In the genomic region with DNA sequence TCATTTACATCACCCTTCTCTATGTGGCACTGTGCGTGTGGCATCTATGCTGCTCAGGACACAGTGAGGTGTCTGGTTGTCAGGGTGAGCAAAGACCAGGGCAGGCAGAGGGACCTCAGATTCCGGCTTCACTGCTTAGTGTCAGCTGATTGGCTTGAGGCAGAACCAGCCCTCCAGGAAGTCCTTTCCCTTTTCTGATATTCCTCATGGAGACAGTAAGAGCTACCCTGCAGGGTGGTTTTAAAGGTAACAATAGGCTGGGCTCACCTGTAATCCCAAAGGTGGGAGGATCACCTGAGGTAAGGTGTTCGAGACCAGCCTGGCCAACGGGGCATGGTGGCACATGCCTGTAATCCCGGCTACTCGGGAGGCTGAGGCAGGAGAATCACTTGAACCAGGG, we compare ENCODE assay signal across 19 cellular contexts.
DNase-seq lines count a peak whose midpoint lies in the region; ATAC-seq and TF ChIP-seq lines count a peak whose summit lies in the region.
"Had no signal": no experiment of that assay in that cellular context is flagged by ENCODE, and none has a peak within 500 bp of the region (broad histone marks: within the 10 kb centered on the region; RNA-seq: fewer than 3 reads in every experiment).

No MANE protein-coding gene starts in this region.

- ATAC-seq in DND-41 (ENCODE audit: insufficient read depth, low read depth) (no peak), activated B cell treated with CpG ODN at 0.5 μM for 24 hours (ENCODE audit: low read depth) (no peak)

- no peak overlapping the region for H2AFZ ChIP-seq in DND-41 (ENCODE audit: low read depth, low read length)
- H2AFZ ChIP-seq: PC-9 had no signal

- H3K36me3 Mint-ChIP-seq in activated B cell treated with CpG ODN at 0.5 μM for 24 hours (ENCODE audit: low read depth) = peaks cover 68% of the 10 kb centered on the region
- H3K36me3 Mint-ChIP-seq: type B pancreatic cell had no signal

- H4K20me1 ChIP-seq in BLaER1 treated with 17β-estradiol and CSF1 and Interleukin-3, amounts not matched to agents 10 nM and 100 nM = no peaks in the 10 kb centered on the region
- no peaks in the 10 kb centered on the region for H4K20me1 ChIP-seq in DND-41 (ENCODE audit: insufficient read depth, low read length)

- CTCF ChIA-PET in activated B cell treated with CpG ODN at 0.5 μM for 24 hours (lab: Charles Lee) = no interaction called here

- peak overlapping the region; percentile 82 to 96 (median 90) for H3K4me2 ChIP-seq in BLaER1 treated with 17β-estradiol and CSF1 and Interleukin-3, amounts not matched to agents 10 nM and 100 nM
- H3K4me2 ChIP-seq in DND-41 (ENCODE audit: insufficient read depth, low read length) = no peak overlapping the region
- H3K4me2 ChIP-seq: PC-9 had no signal

- H3K9me3 Mint-ChIP-seq in activated B cell treated with CpG ODN at 0.5 μM for 24 hours = no peaks in the 10 kb centered on the region

- H3K27ac ChIP-seq in BLaER1 treated with 17β-estradiol and CSF1 and Interleukin-3, amounts not matched to agents 10 nM and 100 nM = peak overlapping the region; percentile 30 to 90 (median 79); a peak in 20 of 22 replicates
- peak overlapping the region; percentile 84 for H3K27ac ChIP-seq in DND-41 (ENCODE audit: low read length)
- H3K27ac ChIP-seq: cardiac muscle cell, ovary had no signal

- H3K27me3 ChIP-seq in BLaER1 treated with 17β-estradiol and CSF1 and Interleukin-3, amounts not matched to agents 10 nM and 100 nM = no peaks in the 10 kb centered on the region
- H3K27me3 ChIP-seq in DND-41 (ENCODE audit: insufficient read depth, low read length, poor library complexity) = no peaks in the 10 kb centered on the region
- H3K27me3 ChIP-seq: cardiac muscle cell, ovary had no signal

- DNase-seq in DND-41 (no peak), activated B cell treated with CpG ODN at 0.5 μM for 24 hours (no peak), iPS-NIHi7 (ENCODE audit: extremely low spot score) (peak; percentile 43), Kasumi-1 (lab: John Stamatoyannopoulos, UW) (no peak), NCI-H345 treated with DMSO at 0.1 percent for 48 hours (lab: John Stamatoyannopoulos, UW; ENCODE audit: unreplicated experiment) (no peak), iPS-NIHi11 (ENCODE audit: low spot score) (no peak)
- no peak for DNase-seq in stimulated activated naive CD4-positive, alpha-beta T cell (lab: John Stamatoyannopoulos, UW)
- DNase-seq: DMS53; effector CD4-positive, alpha-beta T cell; MM.1S; NCI-H1694 treated with DMSO at 0.1 percent for 48 hours; NCI-H524 treated with DMSO at 0.1 percent for 48 hours; ovary; PC-9; stimulated activated CD4-positive, alpha-beta T cell treated with anti-CD3 and anti-CD28 coated beads, Interleukin-4, amount 100 ng/mL, for 24 hours; stimulated activated CD8-positive, alpha-beta memory T cell treated with anti-CD3 and anti-CD28 coated beads, Interleukin-4, amount 100 ng/mL, for 48 hours had no signal

- peaks cover 57 to 85% (median 75%) of the 10 kb centered on the region in 10 experiments for H3K4me1 ChIP-seq in BLaER1 treated with 17β-estradiol and CSF1 and Interleukin-3, amounts not matched to agents 10 nM and 100 nM
- peaks cover 40% of the 10 kb centered on the region for H3K4me1 ChIP-seq in DND-41 (ENCODE audit: insufficient read depth, low read length)

- peaks cover 28 to 62% (median 47%) of the 10 kb centered on the region in 11 experiments for H3K36me3 ChIP-seq in BLaER1 treated with 17β-estradiol and CSF1 and Interleukin-3, amounts not matched to agents 10 nM and 100 nM
- no peaks in the 10 kb centered on the region for H3K36me3 ChIP-seq in DND-41 (ENCODE audit: insufficient read depth, low read length)
- H3K36me3 ChIP-seq: cardiac muscle cell, ovary had no signal

- intact Hi-C loops in activated B cell treated with CpG ODN at 0.5 μM for 24 hours (cut with micrococcal nuclease) = no loop called here

- peak overlapping the region; percentile 19 to 78 (median 65); a peak in 13 of 22 replicates for H3K9ac ChIP-seq in BLaER1 treated with 17β-estradiol and CSF1 and Interleukin-3, amounts not matched to agents 10 nM and 100 nM
- no peak overlapping the region for H3K9ac ChIP-seq in DND-41 (ENCODE audit: low read depth, low read length)

- TF ChIP-seq CTCF in DND-41 (IDR thresholded peaks at IDR 0.05; ENCODE audit: borderline replicate concordance, extremely low read depth, low read length, poor library complexity, severe bottlenecking) (no peak), activated B cell treated with CpG ODN at 0.5 μM for 24 hours (IDR thresholded peaks at IDR 0.05) (no peak)

- no peaks in the 10 kb centered on the region for H3K79me2 ChIP-seq in DND-41 (ENCODE audit: insufficient read depth, low read length)

- POLR2A ChIA-PET in activated B cell treated with CpG ODN at 0.5 μM for 24 hours (lab: Charles Lee) = interaction anchor here (2.7 kb wide), 1 partner anchor 98 kb away, joined by 32 read pairs; no protein-coding TSS in a partner anchor

- H3K27me3 Mint-ChIP-seq in activated B cell treated with CpG ODN at 0.5 μM for 24 hours = no peaks in the 10 kb centered on the region
- H3K27me3 Mint-ChIP-seq: type B pancreatic cell had no signal

- peak overlapping the region; percentile 95 for H3K27ac Mint-ChIP-seq in activated B cell treated with CpG ODN at 0.5 μM for 24 hours
- H3K27ac Mint-ChIP-seq: type B pancreatic cell had no signal

- peak overlapping the region in 2 of 10 experiments; percentile 22 to 46; a peak in 1 of 20 replicates for H3K4me3 ChIP-seq in BLaER1 treated with 17β-estradiol and CSF1 and Interleukin-3, amounts not matched to agents 10 nM and 100 nM
- no peak overlapping the region for H3K4me3 ChIP-seq in DND-41 (ENCODE audit: low read depth in 1 of 2, low read length in 2 of 2)
- H3K4me3 ChIP-seq: cardiac muscle cell, ovary, PC-9 had no signal

- peaks cover 91% of the 10 kb centered on the region for H3K4me1 Mint-ChIP-seq in activated B cell treated with CpG ODN at 0.5 μM for 24 hours

- H3K9me3 ChIP-seq in BLaER1 treated with 17β-estradiol and CSF1 and Interleukin-3, amounts not matched to agents 10 nM and 100 nM (replicated peaks in 1 of 11) = peaks cover 0 to 19% (median 12%) of the 10 kb centered on the region in 11 experiments; a peak in 14 of 22 replicates
- no peaks in the 10 kb centered on the region for H3K9me3 ChIP-seq in DND-41 (ENCODE audit: insufficient read depth, low read length, severe bottlenecking)
- H3K9me3 ChIP-seq: ovary had no signal

- no peak overlapping the region for H3K4me3 Mint-ChIP-seq in activated B cell treated with CpG ODN at 0.5 μM for 24 hours
- H3K4me3 Mint-ChIP-seq: type B pancreatic cell had no signal
